In the genomic region with DNA sequence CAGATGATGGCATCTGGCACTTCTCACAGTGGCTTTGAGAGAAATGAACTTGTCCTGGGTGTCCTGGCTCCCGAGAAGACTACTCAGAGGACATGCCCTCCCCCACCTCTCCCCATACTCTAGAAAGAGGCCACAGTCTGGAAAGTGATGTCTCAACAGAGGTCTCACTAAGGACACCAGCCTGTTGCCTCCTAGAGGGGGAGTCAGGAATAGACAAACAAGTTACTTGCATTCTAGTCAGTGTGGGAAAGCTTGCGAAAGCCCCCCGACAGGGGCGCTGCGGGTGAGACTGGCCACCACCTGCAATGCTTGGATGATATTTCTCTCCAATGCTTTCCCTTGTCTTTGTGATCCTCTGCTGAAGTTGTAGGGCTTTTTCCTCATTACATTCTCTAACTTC, we compare ENCODE assay signal across 1 cellular context.
TF ChIP-seq lines count a peak whose summit lies in the region.

No MANE protein-coding gene starts in this region.

TF ChIP-seq in H1, 55 proteins besides CTCF, POLR2A, EP300 and RAD21:
- no peak for TF ChIP-seq MAFK (IDR thresholded peaks at IDR 0.05; ENCODE audit: low read depth, low read length)
- no peak for TF ChIP-seq YY1 (IDR thresholded peaks at IDR 0.05; ENCODE audit: low read depth, low read length)
- TF ChIP-seq RFX5 (IDR thresholded peaks at IDR 0.05; ENCODE audit: borderline replicate concordance, low read depth, low read length) = no peak
- no peak for TF ChIP-seq HDAC6 (IDR thresholded peaks at IDR 0.05; ENCODE audit: low read depth, low read length)
- TF ChIP-seq FOSL1 (IDR thresholded peaks at IDR 0.05; ENCODE audit: insufficient read depth, low read depth, low read length) = no peak
- TF ChIP-seq NRF1 (IDR thresholded peaks at IDR 0.05; ENCODE audit: low read depth, low read length) = no peak
- TF ChIP-seq POLR2AphosphoS5 (IDR thresholded peaks at IDR 0.05; ENCODE audit: low read depth, low read length) = no peak
- no peak for TF ChIP-seq KDM5A (IDR thresholded peaks at IDR 0.05; ENCODE audit: low read length)
- no peak for TF ChIP-seq TBP (IDR thresholded peaks at IDR 0.05; ENCODE audit: low read depth, low read length)
- TF ChIP-seq SP1 (IDR thresholded peaks at IDR 0.05; ENCODE audit: low read depth, low read length) = no peak
- TF ChIP-seq NANOG (IDR thresholded peaks at IDR 0.05; ENCODE audit: insufficient read depth, low read depth, low read length, poor library complexity, severe bottlenecking) = no peak
- TF ChIP-seq ASH2L (IDR thresholded peaks at IDR 0.05; ENCODE audit: low read length) = no peak
- no peak for TF ChIP-seq BRCA1 (IDR thresholded peaks at IDR 0.05; ENCODE audit: low read depth, low read length)
- TF ChIP-seq PHF8 (conservative IDR thresholded peaks at IDR 0.05; ENCODE audit: low read depth, low read length) = no peak
- TF ChIP-seq, protein P1, sequence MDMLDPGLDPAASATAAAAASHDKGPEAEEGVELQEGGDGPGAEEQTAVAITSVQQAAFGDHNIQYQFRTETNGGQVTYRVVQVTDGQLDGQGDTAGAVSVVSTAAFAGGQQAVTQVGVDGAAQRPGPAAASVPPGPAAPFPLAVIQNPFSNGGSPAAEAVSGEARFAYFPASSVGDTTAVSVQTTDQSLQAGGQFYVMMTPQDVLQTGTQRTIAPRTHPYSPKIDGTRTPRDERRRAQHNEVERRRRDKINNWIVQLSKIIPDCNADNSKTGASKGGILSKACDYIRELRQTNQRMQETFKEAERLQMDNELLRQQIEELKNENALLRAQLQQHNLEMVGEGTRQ (IDR thresholded peaks at IDR 0.05; ENCODE audit: low read length) = no peak
- TF ChIP-seq CBX5 (IDR thresholded peaks at IDR 0.05; ENCODE audit: low read depth, low read length) = no peak
- TF ChIP-seq JUND (IDR thresholded peaks at IDR 0.05; ENCODE audit: low read length) = no peak
